In genomic region chr3:197520311-197521276, GRCh38 we compare ENCODE assay signal across 8 cellular contexts. TPM values are rescaled to one million over a fixed set of nuclear protein-coding genes. Genes with fewer than 3 reads are reported as not detected.
DNase-seq lines count a peak whose midpoint lies in the region; ATAC-seq and TF ChIP-seq lines count a peak whose summit lies in the region.

No MANE protein-coding gene starts in this region.

- DNase-seq in H7, result peak; percentile 89
- DNase-seq in SK-N-SH, result peak; percentile 88
- DNase-seq in head of caudate nucleus, result peak in 40 of 42 donors; percentile 29 to 78 (median 58)
- DNase-seq in retina, result peak; percentile 83
- no peak for DNase-seq in 8988T
- DNase-seq in AG08396 (ENCODE audit: low spot score), result no peak

- peaks cover 4% of the 10 kb centered on the region for H3F3A ChIP-seq in SK-N-SH (replicated peaks; ENCODE audit: insufficient read depth)

- ATAC-seq in HG03520 (IDR thresholded peaks at IDR 0.05; ENCODE audit: unreplicated experiment) (no peak), HG03460 (IDR thresholded peaks at IDR 0.05; ENCODE audit: unreplicated experiment) (no peak)

- peaks cover 13 to 42% of the 10 kb centered on the region in 2 experiments; a peak in 3 of 4 replicates for H3K4me1 ChIP-seq in SK-N-SH (ENCODE audit: control insufficient read depth in 1 of 2, insufficient read depth in 2 of 2, low read depth in 1 of 2, low read length in 1 of 2)

- no peaks in the 10 kb centered on the region for H3K79me2 ChIP-seq in SK-N-SH (ENCODE audit: insufficient read depth)

- H3K9me2 ChIP-seq in SK-N-SH, result no peaks in the 10 kb centered on the region

- H3K4me3 ChIP-seq in H7 (ENCODE audit: insufficient read depth, low read depth, low read length) (no peak overlapping the region; the same call in 1 of the 2 replicates), SK-N-SH (ENCODE audit: low read depth in 2 of 2, low read length in 1 of 2) (no peak overlapping the region)

- 60% methylated on average over 15 of the region's 31 CpGs for WGBS in SK-N-SH (ENCODE audit: low lambda C conversion rate)

- peak overlapping the region in 1 of 2 experiments; percentile 94; a peak in 2 of 4 replicates for H3K27ac ChIP-seq in SK-N-SH (ENCODE audit: low read depth in 2 of 2, low read length in 1 of 2)

- H2AFZ ChIP-seq in SK-N-SH (ENCODE audit: low read depth), result no peak overlapping the region

- no peak for TF ChIP-seq CTCF in SK-N-SH (IDR thresholded peaks at IDR 0.05)

- H3K36me3 ChIP-seq in H7 (replicated peaks; ENCODE audit: control insufficient read depth, insufficient read depth, low read length) (no peaks in the 10 kb centered on the region), SK-N-SH (replicated peaks in 1 of 2; ENCODE audit: control insufficient read depth in 1 of 2, insufficient read depth in 2 of 2, low read length in 1 of 2) (no peaks in the 10 kb centered on the region)

- intact Hi-C loops in head of caudate nucleus (cut with DNase I), result no loop called here

- no peak overlapping the region for H3K4me2 ChIP-seq in SK-N-SH

- CTCF ChIA-PET in SK-N-SH (lab: Yijun Ruan, JAX), result interaction anchor here (0.8 to 3.6 kb wide), 9 partner anchors 8 to 339 kb away, joined by 3 to 17 read pairs (median 3); partner anchors contain the start of gene BDH1

- POLR2A ChIA-PET in SK-N-SH (lab: Yijun Ruan, JAX), result interaction anchor here (0.6 to 1.5 kb wide), 5 partner anchors 8 to 223 kb away, joined by 3 to 15 read pairs (median 4); partner anchors contain the start of genes BDH1 and DLG1

- TF ChIP-seq EP300 in SK-N-SH (IDR thresholded peaks at IDR 0.05; ENCODE audit: borderline replicate concordance in 1 of 2, low read depth in 1 of 2, low read length in 1 of 2), result peak in 1 of 2 experiments; percentile 66; a peak in 2 of 4 replicates

- TF ChIP-seq RAD21 in SK-N-SH (IDR thresholded peaks at IDR 0.05; ENCODE audit: low read length), result no peak; the same call in 1 of the 2 replicates

- H4K20me1 ChIP-seq in SK-N-SH (ENCODE audit: insufficient read depth), result no peaks in the 10 kb centered on the region

- no peaks in the 10 kb centered on the region for H3K9me3 ChIP-seq in SK-N-SH

- H3K9ac ChIP-seq in SK-N-SH, result no peak overlapping the region

- no peaks in the 10 kb centered on the region for H3K27me3 ChIP-seq in H7 (ENCODE audit: control insufficient read depth, insufficient read depth, low read length)
- no peaks in the 10 kb centered on the region for H3K27me3 ChIP-seq in SK-N-SH (ENCODE audit: insufficient read depth)

TF ChIP-seq in SK-N-SH, 30 proteins besides CTCF, POLR2A, EP300 and RAD21:
- TF ChIP-seq RFX5 (IDR thresholded peaks at IDR 0.05; ENCODE audit: low read length), result 0 out of 2 replicates have a peak, but pooled peaks have one; percentile 14
- peak; percentile 52; the same call in 1 of the 2 replicates for TF ChIP-seq FOXJ3 (CRISPR knock-in tag; IDR thresholded peaks at IDR 0.05)
- peak; percentile 51 for TF ChIP-seq CHD2 (IDR thresholded peaks at IDR 0.05; ENCODE audit: low read length, partially characterized antibody)
- peak; percentile 93 for TF ChIP-seq MXI1 (IDR thresholded peaks at IDR 0.05; ENCODE audit: low read depth, low read length)
- TF ChIP-seq USF2 (IDR thresholded peaks at IDR 0.05; ENCODE audit: borderline replicate concordance, low read depth, low read length), result no peak

RNA-seq across cellular contexts. Expression of gene BDH1, which starts 35.2 kb away (rescaled TPM):
- 25.3 and 25.7 TPM in 2 replicates for total RNA-seq in H7 (2014; rRNA removed; shearing (Covaris generic))
- polyA plus RNA-seq in SK-N-SH (2012; rRNA removed), result 19.7 and 19.8 TPM in 2 replicates
- 11.1 and 16.2 TPM in 2 replicates for polyA plus RNA-seq in SK-N-SH (2012; cell fraction: cytosol; rRNA removed)
- polyA plus RNA-seq in SK-N-SH (2012; cell fraction: nucleus; rRNA removed), result 52.5 and 53.5 TPM in 2 replicates

Comparison
In these comparisons a context has a peak if more than half of its experiments do, and no peak if none do; other contexts are left out.
1. DNase-seq: peak in H7 (single experiment), SK-N-SH (single experiment), head of caudate nucleus (40 of 42) and retina (single experiment); none in 8988T (single experiment) and AG08396 (single experiment).